ENCODE assay signal across 8 cellular contexts in genomic region chr15:31328999-31329639, GRCh38. TPM values are rescaled to one million over a fixed set of nuclear protein-coding genes. Genes with fewer than 3 reads are reported as not detected.
DNase-seq lines count a peak whose midpoint lies in the region; ATAC-seq and TF ChIP-seq lines count a peak whose summit lies in the region.

No MANE protein-coding gene starts in this region.

- no peak for TF ChIP-seq RAD21 in neural cell (conservative IDR thresholded peaks at IDR 0.05)

- H3K9me2 ChIP-seq in neural cell (ENCODE audit: insufficient read depth, low read length) = no peaks in the 10 kb centered on the region

- H3F3A ChIP-seq in neural cell (ENCODE audit: insufficient read depth, low read length, poor library complexity, severe bottlenecking) = no peaks in the 10 kb centered on the region

- CTCF ChIA-PET in Panc1 (lab: Charles Lee) = interaction anchor here (0.8 kb wide), 1 partner anchor 131 kb away, joined by 8 read pairs; no protein-coding TSS in a partner anchor

- H3K4me2 ChIP-seq in neural cell (ENCODE audit: low read length) = peak overlapping the region; percentile 83

- H3K4me1 Mint-ChIP-seq in effector memory CD8-positive, alpha-beta T cell (ENCODE audit: low read depth in 2 of 2) = peaks cover 63 to 67% of the 10 kb centered on the region in 2 donors

- peak overlapping the region; percentile 97 to 99 for H3K4me3 Mint-ChIP-seq in effector memory CD8-positive, alpha-beta T cell

- H3K27ac ChIP-seq in Panc1 (ENCODE audit: low read length) (peak overlapping the region; percentile 70), neural cell (ENCODE audit: low read length) (peak overlapping the region; percentile 51), SJCRH30 (no peak overlapping the region)

- peak overlapping the region; percentile 78 for H3K9ac ChIP-seq in neural cell (ENCODE audit: low read length)

- H4K20me1 ChIP-seq in neural cell (ENCODE audit: insufficient read depth) = peaks cover 34% of the 10 kb centered on the region

- BruUV-seq in Panc1 (replicated peaks; lab: Mats Ljungman, UMichigan) = TSS peak; percentile 32

- H3K36me3 ChIP-seq in Panc1 (ENCODE audit: control insufficient read depth, insufficient read depth, low read length) = no peaks in the 10 kb centered on the region
- H3K36me3 ChIP-seq in neural cell (ENCODE audit: insufficient read depth, low read length) = no peaks in the 10 kb centered on the region
- H3K36me3 ChIP-seq in SJCRH30 = no peaks in the 10 kb centered on the region

- H3K9me3 Mint-ChIP-seq in effector memory CD8-positive, alpha-beta T cell = no peaks in the 10 kb centered on the region

- no peaks in the 10 kb centered on the region for H3K27me3 ChIP-seq in Panc1 (ENCODE audit: control insufficient read depth, insufficient read depth, low read length)
- no peaks in the 10 kb centered on the region for H3K27me3 ChIP-seq in neural cell (ENCODE audit: insufficient read depth, low read depth, low read length)
- H3K27me3 ChIP-seq in SJCRH30 = no peaks in the 10 kb centered on the region

- peak overlapping the region; percentile 98 for H3K27ac Mint-ChIP-seq in effector memory CD8-positive, alpha-beta T cell

- TF ChIP-seq EP300 in neural cell (conservative IDR thresholded peaks at IDR 0.05; ENCODE audit: poor library complexity, severe bottlenecking) = no peak

- H3K4me3 ChIP-seq in Panc1 (ENCODE audit: low read depth in 2 of 2, low read length in 2 of 2) (peak overlapping the region; percentile 77 to 79), neural cell (ENCODE audit: low read length) (peak overlapping the region; percentile 86), SJCRH30 (no peak overlapping the region; the same call in 1 of the 2 replicates)

- in situ Hi-C loops in Panc1 (cut with HindIII; ENCODE audit: low pct_unique_long_range_greater_than_20kb, low sequenced_read_pairs) = no loop called here

- H3K4me1 ChIP-seq in Panc1 (ENCODE audit: control insufficient read depth, insufficient read depth, low read length) (peaks cover 22% of the 10 kb centered on the region), SJCRH30 (peaks cover 15% of the 10 kb centered on the region)

- TF ChIP-seq CTCF in Panc1 (IDR thresholded peaks at IDR 0.05) (no peak), neural cell (IDR thresholded peaks at IDR 0.05; ENCODE audit: poor library complexity, severe bottlenecking) (no peak)

- no peak overlapping the region for H2AFZ ChIP-seq in neural cell (ENCODE audit: low read depth, low read length)

- peaks cover 57% of the 10 kb centered on the region for H3K36me3 Mint-ChIP-seq in effector memory CD8-positive, alpha-beta T cell (ENCODE audit: insufficient read depth)

- peaks cover 61% of the 10 kb centered on the region for H3K79me2 ChIP-seq in neural cell (replicated peaks; ENCODE audit: insufficient read depth, low read length)

- DNase-seq in DMS79 (lab: John Stamatoyannopoulos, UW) = peak; percentile 22
- DNase-seq in DMS79 treated with DMSO at 0.1 percent for 48 hours (lab: John Stamatoyannopoulos, UW) = no peak
- no peak for DNase-seq in Panc1 (ENCODE audit: low read depth, low spot score)
- DNase-seq in effector memory CD8-positive, alpha-beta T cell = no peak
- DNase-seq in SJCRH30 = no peak
- no peak for DNase-seq in NCI-H1694 (lab: John Stamatoyannopoulos, UW)

- intact Hi-C loops in Panc1 (cut with micrococcal nuclease; ENCODE audit: unreplicated experiment) = loop anchor here (10.0 kb wide), 1 partner anchor 114 kb away; no protein-coding TSS in a partner anchor

- H3K27me3 Mint-ChIP-seq in effector memory CD8-positive, alpha-beta T cell = no peaks in the 10 kb centered on the region

- POLR2A ChIA-PET in Panc1 (lab: Charles Lee) = no interaction called here

- H3K9me3 ChIP-seq in Panc1 (ENCODE audit: control insufficient read depth, insufficient read depth, low read depth, low read length) = no peaks in the 10 kb centered on the region
- H3K9me3 ChIP-seq in neural cell (ENCODE audit: low read length) = no peaks in the 10 kb centered on the region
- H3K9me3 ChIP-seq in SJCRH30 (replicated peaks) = no peaks in the 10 kb centered on the region

- no peak for ATAC-seq in Panc1
- no peak for ATAC-seq in effector memory CD8-positive, alpha-beta T cell (replicated peaks)
- ATAC-seq in GM21528 (IDR thresholded peaks at IDR 0.05; ENCODE audit: low FRiP score, unreplicated experiment) = no peak

TF ChIP-seq in neural cell, 6 proteins besides CTCF, POLR2A, EP300 and RAD21:
- TF ChIP-seq MXI1 (conservative IDR thresholded peaks at IDR 0.05; ENCODE audit: poor library complexity, severe bottlenecking) = peak; percentile 36
- TF ChIP-seq, protein P1, sequence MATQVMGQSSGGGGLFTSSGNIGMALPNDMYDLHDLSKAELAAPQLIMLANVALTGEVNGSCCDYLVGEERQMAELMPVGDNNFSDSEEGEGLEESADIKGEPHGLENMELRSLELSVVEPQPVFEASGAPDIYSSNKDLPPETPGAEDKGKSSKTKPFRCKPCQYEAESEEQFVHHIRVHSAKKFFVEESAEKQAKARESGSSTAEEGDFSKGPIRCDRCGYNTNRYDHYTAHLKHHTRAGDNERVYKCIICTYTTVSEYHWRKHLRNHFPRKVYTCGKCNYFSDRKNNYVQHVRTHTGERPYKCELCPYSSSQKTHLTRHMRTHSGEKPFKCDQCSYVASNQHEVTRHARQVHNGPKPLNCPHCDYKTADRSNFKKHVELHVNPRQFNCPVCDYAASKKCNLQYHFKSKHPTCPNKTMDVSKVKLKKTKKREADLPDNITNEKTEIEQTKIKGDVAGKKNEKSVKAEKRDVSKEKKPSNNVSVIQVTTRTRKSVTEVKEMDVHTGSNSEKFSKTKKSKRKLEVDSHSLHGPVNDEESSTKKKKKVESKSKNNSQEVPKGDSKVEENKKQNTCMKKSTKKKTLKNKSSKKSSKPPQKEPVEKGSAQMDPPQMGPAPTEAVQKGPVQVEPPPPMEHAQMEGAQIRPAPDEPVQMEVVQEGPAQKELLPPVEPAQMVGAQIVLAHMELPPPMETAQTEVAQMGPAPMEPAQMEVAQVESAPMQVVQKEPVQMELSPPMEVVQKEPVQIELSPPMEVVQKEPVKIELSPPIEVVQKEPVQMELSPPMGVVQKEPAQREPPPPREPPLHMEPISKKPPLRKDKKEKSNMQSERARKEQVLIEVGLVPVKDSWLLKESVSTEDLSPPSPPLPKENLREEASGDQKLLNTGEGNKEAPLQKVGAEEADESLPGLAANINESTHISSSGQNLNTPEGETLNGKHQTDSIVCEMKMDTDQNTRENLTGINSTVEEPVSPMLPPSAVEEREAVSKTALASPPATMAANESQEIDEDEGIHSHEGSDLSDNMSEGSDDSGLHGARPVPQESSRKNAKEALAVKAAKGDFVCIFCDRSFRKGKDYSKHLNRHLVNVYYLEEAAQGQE (IDR thresholded peaks at IDR 0.05; ENCODE audit: borderline replicate concordance) = no peak
TF ChIP-seq in neural cell: peak in this region for 1.

RNA-seq across cellular contexts. Expression of gene KLF13, which starts 2.5 kb away (rescaled TPM):
- total RNA-seq in Panc1 (2021; ENCODE audit: unreplicated experiment) = 78.6 TPM
- 91.5 TPM for polyA plus RNA-seq in Panc1 (2012; ENCODE audit: insufficient read length)
- polyA plus RNA-seq in neural cell = 17.0 and 26.1 TPM in 2 replicates
- 33.4 and 41.0 TPM in 2 replicates for polyA minus RNA-seq in neural cell
- 33.1 and 34.7 TPM in 2 replicates for total RNA-seq in SJCRH30 (2014; rRNA removed; shearing (Covaris generic))
